13 cellular contexts compared by ENCODE assay signal in genomic region chr2:211216221-211216620, GRCh38.
DNase-seq lines count a peak whose midpoint lies in the region; ATAC-seq and TF ChIP-seq lines count a peak whose summit lies in the region.
"Had no signal": no experiment of that assay in that cellular context is flagged by ENCODE, and none has a peak within 500 bp of the region (broad histone marks: within the 10 kb centered on the region; RNA-seq: fewer than 3 reads in every experiment).

No MANE protein-coding gene starts in this region.

- BruUV-seq in mammary epithelial cell (replicated peaks; lab: Mats Ljungman, UMichigan): no TSS peak

- no peak overlapping the region for H2BK15ac ChIP-seq in mesendoderm (replicated peaks; ENCODE audit: low read depth)

- H3K36me3 ChIP-seq in mammary epithelial cell (ENCODE audit: insufficient read depth, low read length) (no peaks in the 10 kb centered on the region), mesendoderm (ENCODE audit: control insufficient read depth, insufficient read depth, low read length) (no peaks in the 10 kb centered on the region)

- H3K79me2 ChIP-seq in mammary epithelial cell (ENCODE audit: insufficient read depth, low read length) (no peaks in the 10 kb centered on the region), mesendoderm (ENCODE audit: control insufficient read depth, insufficient read depth, low read length) (no peaks in the 10 kb centered on the region)

- H3K18ac ChIP-seq in mesendoderm (ENCODE audit: low read length): no peak overlapping the region

- H2BK120ac ChIP-seq in mesendoderm (ENCODE audit: low read depth, low read length): no peak overlapping the region

- no peaks in the 10 kb centered on the region for H3K27me3 Mint-ChIP-seq in CD4-positive, alpha-beta T cell
- H3K27me3 Mint-ChIP-seq: naive B cell had no signal

- H3K36me3 Mint-ChIP-seq in CD4-positive, alpha-beta T cell (ENCODE audit: low read depth): no peaks in the 10 kb centered on the region
- H3K36me3 Mint-ChIP-seq: naive B cell had no signal

- H4K8ac ChIP-seq in mesendoderm (ENCODE audit: low read depth, low read length): no peak overlapping the region

- dilution Hi-C loops in mammary epithelial cell (cut with HindIII; ENCODE audit: low sequenced_read_pairs): no loop called here

- H3K4ac ChIP-seq in mesendoderm (ENCODE audit: low read depth, low read length): no peak overlapping the region

- no peak overlapping the region for H3K23ac ChIP-seq in mesendoderm (ENCODE audit: low read length)

- 10% methylated on average over 1 of the region's 1 CpG for WGBS in mammary epithelial cell (ENCODE audit: low coverage, missing lambda C conversion rate)
- WGBS in mesendoderm (ENCODE audit: extremely low coverage, insufficient coverage, low lambda C conversion rate): no CpG with 5 or more reads among the region's 1 CpG

- H4K5ac ChIP-seq in mesendoderm (ENCODE audit: low read length): no peak overlapping the region

- H3K27ac Mint-ChIP-seq in CD4-positive, alpha-beta T cell: no peak overlapping the region
- H3K27ac Mint-ChIP-seq: activated T-cell treated with anti-CD3 and anti-CD28 coated beads, Interleukin-2, amount 50 U/mL, for 72 hours; naive B cell had no signal

- peaks cover 11% of the 10 kb centered on the region for H3K9me3 Mint-ChIP-seq in CD4-positive, alpha-beta T cell

- DNase-seq in GM13977 (ENCODE audit: low spot score) (no peak), MV-4-11 (lab: John Stamatoyannopoulos, UW) (peak; percentile 29), mammary epithelial cell (peak; percentile 23), mesendoderm (peak; percentile 53), iPS-NIHi11 (ENCODE audit: low spot score) (no peak), NCI-H2107 treated with DMSO at 0.1 percent for 48 hours (lab: John Stamatoyannopoulos, UW; ENCODE audit: unreplicated experiment) (no peak)
- no peak for DNase-seq in CD4-positive, alpha-beta T cell
- DNase-seq: activated T-cell treated with anti-CD3 and anti-CD28 coated beads, Interleukin-2, amount 50 U/mL, for 72 hours; DMS153; naive B cell; NCI-H748 treated with DMSO at 0.1 percent for 48 hours; stimulated activated CD4-positive, alpha-beta T cell treated with anti-CD3 and anti-CD28 coated beads, Interleukin-12 subunit alpha, Interleukin-12 subunit beta, amount 100 ng/mL, for 4 hours had no signal

- no peaks in the 10 kb centered on the region for H4K20me1 ChIP-seq in mammary epithelial cell (ENCODE audit: insufficient read depth, low read length)

- no peaks in the 10 kb centered on the region for H3K9me3 ChIP-seq in mammary epithelial cell (replicated peaks; ENCODE audit: insufficient read depth, low read length)
- no peaks in the 10 kb centered on the region for H3K9me3 ChIP-seq in CD4-positive, alpha-beta T cell (ENCODE audit: control insufficient read depth, low read length)

- in situ Hi-C loops in GM13977 (cut with MboI; ENCODE audit: low pct_unique_long_range_greater_than_20kb, low sequenced_read_pairs, unreplicated experiment): no loop called here
- in situ Hi-C loops in mammary epithelial cell (cut with MboI; ENCODE audit: low sequenced_read_pairs in 2 of 2): no loop called here

- CTCF ChIA-PET in mammary epithelial cell (lab: Charles Lee; ENCODE audit: low non-redundant PET): no interaction called here
- CTCF ChIA-PET in CD4-positive, alpha-beta T cell (lab: Charles Lee): no interaction called here

- H3K79me1 ChIP-seq in mesendoderm (ENCODE audit: low read length): no peaks in the 10 kb centered on the region

- no peak overlapping the region for H2BK5ac ChIP-seq in mesendoderm (ENCODE audit: low read length)

- TF ChIP-seq CTCF in GM13977 (IDR thresholded peaks at IDR 0.05; ENCODE audit: extremely low read depth, insufficient read depth, missing control alignments): peak; percentile 6
- TF ChIP-seq CTCF in mammary epithelial cell (conservative IDR thresholded peaks at IDR 0.05 in 1 of 2, IDR thresholded peaks at IDR 0.05 in 1 of 2; ENCODE audit: extremely low read depth in 1 of 2, insufficient read depth in 1 of 2, low read depth in 1 of 2, low read length in 2 of 2): peak; percentile 33 to 58
- TF ChIP-seq CTCF in CD4-positive, alpha-beta T cell (IDR thresholded peaks at IDR 0.05): no peak

- H3K4me1 ChIP-seq in mammary epithelial cell (ENCODE audit: insufficient read depth, low read length) (no peaks in the 10 kb centered on the region), mesendoderm (ENCODE audit: control insufficient read depth, low read depth, low read length) (no peaks in the 10 kb centered on the region)

- H2AK5ac ChIP-seq in mesendoderm (ENCODE audit: low read length): no peak overlapping the region

- H3K27me3 ChIP-seq in mammary epithelial cell (ENCODE audit: insufficient read depth, low read length) (peaks cover 3% of the 10 kb centered on the region), mesendoderm (ENCODE audit: insufficient read depth, low read length, poor library complexity) (no peaks in the 10 kb centered on the region)
- no peaks in the 10 kb centered on the region for H3K27me3 ChIP-seq in CD4-positive, alpha-beta T cell (ENCODE audit: control insufficient read depth, insufficient read depth, low read length)

- no peak overlapping the region for H2AFZ ChIP-seq in mammary epithelial cell (ENCODE audit: low read depth, low read length)

- no peaks in the 10 kb centered on the region for H3K4me1 Mint-ChIP-seq in CD4-positive, alpha-beta T cell (ENCODE audit: low read depth)
- H3K4me1 Mint-ChIP-seq: naive B cell had no signal

- H3K27ac ChIP-seq in mammary epithelial cell (ENCODE audit: insufficient read depth, low read depth, low read length) (no peak overlapping the region), mesendoderm (ENCODE audit: low read depth, low read length) (no peak overlapping the region)
- no peak overlapping the region for H3K27ac ChIP-seq in CD4-positive, alpha-beta T cell (ENCODE audit: low read depth, low read length)

- H3K4me3 ChIP-seq in mammary epithelial cell (replicated peaks in 1 of 3; ENCODE audit: insufficient read depth in 1 of 3, low read depth in 2 of 3, low read length in 3 of 3) (no peak overlapping the region), mesendoderm (ENCODE audit: low read length) (no peak overlapping the region)

- intact Hi-C loops in mammary epithelial cell (cut with micrococcal nuclease): no loop called here
- intact Hi-C loops in CD4-positive, alpha-beta T cell (cut with DNase I, micrococcal nuclease): no loop called here

- H3K4me2 ChIP-seq in mammary epithelial cell (ENCODE audit: insufficient read depth, low read depth, low read length) (no peak overlapping the region), mesendoderm (ENCODE audit: low read length) (no peak overlapping the region)

- H3K4me3 Mint-ChIP-seq in CD4-positive, alpha-beta T cell: no peak overlapping the region
- H3K4me3 Mint-ChIP-seq: activated T-cell treated with anti-CD3 and anti-CD28 coated beads, Interleukin-2, amount 50 U/mL, for 72 hours; naive B cell had no signal

- no peak for ATAC-seq in CD4-positive, alpha-beta T cell (ENCODE audit: poor library complexity)
- no peak for ATAC-seq in GM18909 (IDR thresholded peaks at IDR 0.05; ENCODE audit: poor library complexity, unreplicated experiment)
- ATAC-seq: activated T-cell treated with anti-CD3 and anti-CD28 coated beads, Interleukin-2, amount 50 U/mL, for 72 hours had no signal

- no peak overlapping the region for H3K56ac ChIP-seq in mesendoderm (ENCODE audit: low read length)

- POLR2A ChIA-PET in CD4-positive, alpha-beta T cell (lab: Charles Lee): no interaction called here

- H3K9ac ChIP-seq in mammary epithelial cell (ENCODE audit: insufficient read depth, low read length) (no peak overlapping the region), mesendoderm (ENCODE audit: low read length) (no peak overlapping the region)

Comparison
In these comparisons a context has a peak if more than half of its experiments do, and no peak if none do; other contexts are left out.
1. DNase-seq: peak in MV-4-11 (single experiment), mammary epithelial cell (single experiment) and mesendoderm (single experiment); none in GM13977 (single experiment), iPS-NIHi11 (single experiment), NCI-H2107 treated with DMSO at 0.1 percent for 48 hours (single experiment) and CD4-positive, alpha-beta T cell (0 of 10).